ENCODE assay signal across 16 cellular contexts in the genomic region with DNA sequence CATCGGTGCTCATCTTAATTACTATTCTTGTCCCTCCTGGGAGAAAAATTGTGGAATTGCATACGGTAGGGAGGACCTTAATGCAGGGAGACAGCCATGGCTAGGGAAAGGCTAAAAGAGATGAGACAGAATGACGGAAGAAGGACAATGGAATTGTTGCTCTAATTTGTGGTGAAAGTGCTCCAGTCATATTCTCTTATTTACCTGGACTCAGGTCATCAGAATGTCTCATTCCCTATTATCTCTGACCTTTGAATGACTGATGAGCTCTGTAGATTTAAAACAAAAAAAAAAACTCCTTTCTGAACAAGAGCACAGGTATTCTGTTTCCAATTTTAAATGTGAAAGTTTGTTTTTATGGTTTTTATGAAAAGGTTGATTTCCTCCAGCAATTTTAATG. TPM values are rescaled to one million over a fixed set of nuclear protein-coding genes. Genes with fewer than 3 reads are reported as not detected.
DNase-seq lines count a peak whose midpoint lies in the region; ATAC-seq, FAIRE-seq and TF ChIP-seq lines count a peak whose summit lies in the region.
"Had no signal": no experiment of that assay in that cellular context is flagged by ENCODE, and none has a peak within 500 bp of the region (broad histone marks: within the 10 kb centered on the region; RNA-seq: fewer than 3 reads in every experiment).

No MANE protein-coding gene starts in this region.

- H3K36me3 ChIP-seq in HCT116 (ENCODE audit: control insufficient read depth in 1 of 2, insufficient read depth in 2 of 2, low read length in 2 of 2) (no peaks in the 10 kb centered on the region), PC-9 (ENCODE audit: low read depth) (no peaks in the 10 kb centered on the region)

- H4K20me1 ChIP-seq in HCT116 (ENCODE audit: insufficient read depth) (no peaks in the 10 kb centered on the region), PC-9 (ENCODE audit: insufficient read depth) (no peaks in the 10 kb centered on the region)

- H3K4me2 ChIP-seq in A549 (peak overlapping the region; percentile 52), HCT116 (ENCODE audit: low read length) (peak overlapping the region; percentile 47), PC-9 (peak overlapping the region; percentile 26)

- H2AFZ ChIP-seq in HCT116 (ENCODE audit: low read depth, low read length, poor library complexity, severe bottlenecking): peak overlapping the region; percentile 63
- no peak overlapping the region for H2AFZ ChIP-seq in PC-9

- no peaks in the 10 kb centered on the region for H3K9me2 ChIP-seq in HCT116 (ENCODE audit: insufficient read depth)
- H3K9me2 ChIP-seq in PC-9 (ENCODE audit: insufficient read depth): no peaks in the 10 kb centered on the region

- peak; percentile 49 for FAIRE-seq in A549 (lab: Jason Lieb, UNC)
- FAIRE-seq: D721Med had no signal

- TF ChIP-seq POLR2A in A549 (IDR thresholded peaks at IDR 0.05; ENCODE audit: low read length): no peak
- no peak for TF ChIP-seq POLR2A in HCT116 (IDR thresholded peaks at IDR 0.05; ENCODE audit: borderline replicate concordance, extremely low read depth, insufficient read depth, insufficient read length)

- RAD21 ChIA-PET in HCT116 (lab: Charles Lee; ENCODE audit: low non-redundant PET in 1 of 2, low total read pairs in 2 of 2, uncharacterized antibody in 2 of 2, unreplicated experiment in 2 of 2): interaction anchor here in 1 of 2 experiments (0.6 kb wide), 1 partner anchor 116 kb away, joined by 3 read pairs; no protein-coding TSS in a partner anchor

- TF ChIP-seq EP300 in A549 (IDR thresholded peaks at IDR 0.05): no peak

- peak overlapping the region; percentile 6 to 20; a peak in 2 of 6 replicates for H3K27ac ChIP-seq in A549
- H3K27ac ChIP-seq in HCT116 (ENCODE audit: low read depth, low read length): no peak overlapping the region
- H3K27ac ChIP-seq in PC-9: peak overlapping the region; percentile 49
- no peak overlapping the region for H3K27ac ChIP-seq in CD4-positive, alpha-beta T cell (ENCODE audit: low read depth, low read length)

- H3K27me3 ChIP-seq in HCT116 (ENCODE audit: insufficient read depth, low read length) (no peaks in the 10 kb centered on the region), PC-9 (ENCODE audit: insufficient read depth, low read depth) (no peaks in the 10 kb centered on the region)
- peaks cover 4% of the 10 kb centered on the region for H3K27me3 ChIP-seq in CD4-positive, alpha-beta T cell (ENCODE audit: control insufficient read depth, insufficient read depth, low read length)

- CTCF ChIA-PET in A549 (lab: Yijun Ruan, JAX): interaction anchor here (0.7 to 1.1 kb wide), 2 partner anchors 168 to 208 kb away, joined by 3 read pairs; no protein-coding TSS in a partner anchor
- CTCF ChIA-PET in HCT116 (lab: Charles Lee): no interaction called here
- CTCF ChIA-PET in PC-9 (lab: Charles Lee): interaction anchor here (0.9 kb wide), 1 partner anchor 58 kb away, joined by 4 read pairs; no protein-coding TSS in a partner anchor
- CTCF ChIA-PET in CD4-positive, alpha-beta T cell (lab: Charles Lee): no interaction called here

- TF ChIP-seq RAD21 in A549 (conservative IDR thresholded peaks at IDR 0.05 in 1 of 2, IDR thresholded peaks at IDR 0.05 in 1 of 2) (no peak), HCT116 (IDR thresholded peaks at IDR 0.05; ENCODE audit: low read depth) (no peak)

- no peak overlapping the region for H3K9ac ChIP-seq in HCT116 (ENCODE audit: low read length)

- H3K27me3 Mint-ChIP-seq in CD4-positive, alpha-beta T cell: peaks cover 34% of the 10 kb centered on the region

- DNase-seq in A549 (ENCODE audit: low read depth in 1 of 2, low spot score in 1 of 2) (no peak), HCT116 (ENCODE audit: low read depth, low spot score) (no peak), PC-9 (peak in 1 of 2 experiments; percentile 52), left lobe of liver (ENCODE audit: low spot score) (no peak)
- no peak for DNase-seq in activated CD4-positive, CD25-positive, alpha-beta regulatory T cell treated with anti-CD3 and anti-CD28 coated beads, Interleukin-2, amount 50 U/mL, for 72 hours
- no peak for DNase-seq in stimulated activated effector memory CD8-positive, alpha-beta T cell treated with anti-CD3 and anti-CD28 coated beads, Interleukin-12 subunit alpha, Interleukin-12 subunit beta, amount 100 ng/mL, for 72 hours (ENCODE audit: low spot score in 2 of 2)
- DNase-seq in activated CD8-positive, alpha-beta memory T cell treated with anti-CD3 and anti-CD28 coated beads, Interleukin-2, amount 50 U/mL, for 48 hours: no peak
- no peak for DNase-seq in CD4-positive, alpha-beta T cell
- DNase-seq: CD4-positive, alpha-beta memory T cell; NCI-H1092; NCI-H187; NCI-H2171; NCI-H510A; RPMI8226; T-cell had no signal

- H3K79me2 ChIP-seq in HCT116 (ENCODE audit: insufficient read depth, low read length): no peaks in the 10 kb centered on the region
- H3K79me2 ChIP-seq in PC-9 (ENCODE audit: low read depth): no peaks in the 10 kb centered on the region

- ATAC-seq in A549 (no peak; a peak in 1 of 6 replicates), HCT116 (no peak; the same call in 1 of the 2 replicates), left lobe of liver (peak; percentile 75)
- no peak for ATAC-seq in stimulated activated effector memory CD8-positive, alpha-beta T cell treated with anti-CD3 and anti-CD28 coated beads, Interleukin-12 subunit alpha, Interleukin-12 subunit beta, amount 100 ng/mL, for 72 hours
- no peak for ATAC-seq in CD4-positive, alpha-beta T cell (ENCODE audit: poor library complexity)
- ATAC-seq: T-cell had no signal

- intact Hi-C loops in HCT116 (cut with micrococcal nuclease): no loop called here
- intact Hi-C loops in PC-9 (cut with micrococcal nuclease; ENCODE audit: unreplicated experiment): no loop called here
- intact Hi-C loops in CD4-positive, alpha-beta T cell (cut with DNase I, micrococcal nuclease): no loop called here

- WGBS in A549 (ENCODE audit: missing lambda C conversion rate): 18% methylated on average over 3 of the region's 3 CpGs

- POLR2A ChIA-PET in A549 (lab: Yijun Ruan, JAX): interaction anchor here (1.6 kb wide), 1 partner anchor 9 kb away, joined by 7 read pairs; a partner anchor contains a TSS
- POLR2A ChIA-PET in HCT116 (lab: Charles Lee): interaction anchor here (2.0 kb wide), 1 partner anchor 9 kb away, joined by 8 read pairs; a partner anchor contains a TSS
- POLR2A ChIA-PET in PC-9 (lab: Charles Lee; ENCODE audit: unreplicated experiment): interaction anchor here (0.6 to 1.1 kb wide), 5 partner anchors 17 to 72 kb away, joined by 3 to 29 read pairs (median 3); no protein-coding TSS in a partner anchor
- POLR2A ChIA-PET in CD4-positive, alpha-beta T cell (lab: Charles Lee): interaction anchor here (2.8 kb wide), 1 partner anchor 9 kb away, joined by 13 read pairs; a partner anchor contains a TSS

- H3K4me3 ChIP-seq in A549 (no peak overlapping the region), HCT116 (replicated peaks in 1 of 2; ENCODE audit: low read depth in 1 of 2, low read length in 2 of 2) (no peak overlapping the region), PC-9 (no peak overlapping the region)

- no peak overlapping the region for H3K4me3 Mint-ChIP-seq in stimulated activated effector memory CD8-positive, alpha-beta T cell treated with anti-CD3 and anti-CD28 coated beads, Interleukin-12 subunit alpha, Interleukin-12 subunit beta, amount 100 ng/mL, for 72 hours
- H3K4me3 Mint-ChIP-seq in CD4-positive, alpha-beta T cell: no peak overlapping the region
- H3K4me3 Mint-ChIP-seq: CD4-positive, alpha-beta memory T cell; T-cell had no signal

- H3K4me1 ChIP-seq in A549: peaks cover 57% of the 10 kb centered on the region
- peaks cover 31 to 51% of the 10 kb centered on the region in 2 experiments for H3K4me1 ChIP-seq in HCT116 (ENCODE audit: control insufficient read depth in 1 of 2, insufficient read depth in 2 of 2, low read length in 2 of 2)
- H3K4me1 ChIP-seq in PC-9 (replicated peaks; ENCODE audit: insufficient read depth): peaks cover 72% of the 10 kb centered on the region

- no peak for TF ChIP-seq CTCF in A549 (IDR thresholded peaks at IDR 0.05)
- no peak for TF ChIP-seq CTCF in HCT116 (IDR thresholded peaks at IDR 0.05 in 2 of 3, conservative IDR thresholded peaks at IDR 0.05 in 1 of 3; ENCODE audit: borderline replicate concordance in 1 of 3, insufficient read depth in 1 of 3, low read depth in 2 of 3, low read length in 2 of 3)
- TF ChIP-seq CTCF in PC-9 (conservative IDR thresholded peaks at IDR 0.05): no peak
- TF ChIP-seq CTCF in CD4-positive, alpha-beta T cell (IDR thresholded peaks at IDR 0.05): no peak

- no peak overlapping the region for H3K27ac Mint-ChIP-seq in stimulated activated effector memory CD8-positive, alpha-beta T cell treated with anti-CD3 and anti-CD28 coated beads, Interleukin-12 subunit alpha, Interleukin-12 subunit beta, amount 100 ng/mL, for 72 hours
- H3K27ac Mint-ChIP-seq in CD4-positive, alpha-beta T cell: no peak overlapping the region
- H3K27ac Mint-ChIP-seq: CD4-positive, alpha-beta memory T cell; T-cell had no signal

- no peaks in the 10 kb centered on the region for H3K9me3 ChIP-seq in A549
- H3K9me3 ChIP-seq in HCT116 (ENCODE audit: control insufficient read depth in 1 of 2, insufficient read depth in 1 of 2, low read depth in 1 of 2, low read length in 2 of 2): no peaks in the 10 kb centered on the region
- peaks cover 7% of the 10 kb centered on the region; the same call in 1 of the 2 replicates for H3K9me3 ChIP-seq in PC-9 (ENCODE audit: insufficient read depth, low read depth)
- no peaks in the 10 kb centered on the region for H3K9me3 ChIP-seq in CD4-positive, alpha-beta T cell (ENCODE audit: control insufficient read depth, low read length)

- no peaks in the 10 kb centered on the region for H3K9me3 Mint-ChIP-seq in stimulated activated effector memory CD8-positive, alpha-beta T cell treated with anti-CD3 and anti-CD28 coated beads, Interleukin-12 subunit alpha, Interleukin-12 subunit beta, amount 100 ng/mL, for 72 hours
- no peaks in the 10 kb centered on the region for H3K9me3 Mint-ChIP-seq in CD4-positive, alpha-beta T cell
- H3K9me3 Mint-ChIP-seq: T-cell had no signal

- no peaks in the 10 kb centered on the region for H3K36me3 Mint-ChIP-seq in stimulated activated effector memory CD8-positive, alpha-beta T cell treated with anti-CD3 and anti-CD28 coated beads, Interleukin-12 subunit alpha, Interleukin-12 subunit beta, amount 100 ng/mL, for 72 hours
- no peaks in the 10 kb centered on the region for H3K36me3 Mint-ChIP-seq in CD4-positive, alpha-beta T cell (ENCODE audit: low read depth)
- H3K36me3 Mint-ChIP-seq: CD4-positive, alpha-beta memory T cell; T-cell had no signal

- H3K4me1 Mint-ChIP-seq in stimulated activated effector memory CD8-positive, alpha-beta T cell treated with anti-CD3 and anti-CD28 coated beads, Interleukin-12 subunit alpha, Interleukin-12 subunit beta, amount 100 ng/mL, for 72 hours: no peaks in the 10 kb centered on the region
- no peaks in the 10 kb centered on the region for H3K4me1 Mint-ChIP-seq in CD4-positive, alpha-beta T cell (ENCODE audit: low read depth)
- H3K4me1 Mint-ChIP-seq: CD4-positive, alpha-beta memory T cell; T-cell had no signal

- H3F3A ChIP-seq in PC-9 (ENCODE audit: insufficient read depth, low read depth): peaks cover 39% of the 10 kb centered on the region

- no TSS peak for BruUV-seq in HCT116 (replicated peaks; lab: Mats Ljungman, UMichigan)
- BruUV-seq in PC-9 (replicated peaks; lab: Mats Ljungman, UMichigan): no TSS peak

RNA-seq across cellular contexts. Expression of a gene that starts 8.6 kb away (rescaled TPM):
- polyA plus RNA-seq in A549 (2011; rRNA removed) (101 and 106 TPM in 2 replicates), A549 (2017; fragmentation: RNase III; extraction: RNeasy Plus Mini Kit Qiagen cat#74134 plus additional on column Dnase treatment) (20.1 to 28.2 TPM (median 25.1 TPM) in 3 replicates)
- 22.4 and 22.5 TPM in 2 replicates for polyA plus RNA-seq in A549 (2012; cell fraction: cytosol; rRNA removed)
- polyA plus RNA-seq in A549 (2012; cell fraction: nucleus; rRNA removed): 16.5 and 19.5 TPM in 2 replicates
- polyA minus RNA-seq in A549 (2011; rRNA and poly(A)+ RNA removed): 85.5 and 132 TPM in 2 replicates
- total RNA-seq in HCT116 (2021; ENCODE audit: unreplicated experiment) (49.9 TPM), PC-9 (2021) (224 and 232 TPM in 2 replicates), left lobe of liver (27.0 TPM)
- 49.7 and 61.6 TPM in 2 replicates for polyA plus RNA-seq in HCT116 (2012)
- total RNA-seq in CD4-positive, alpha-beta T cell: 1 to 10 TPM in 1 of 2 experiments, under 1 TPM in 1; 0.80 to 1.1 TPM

Comparison
In these comparisons a context has a peak if more than half of its experiments do, and no peak if none do; other contexts are left out.
1. H3K27ac ChIP-seq: peak in A549 (2 of 2) and PC-9 (single experiment); none in HCT116 (single experiment) and CD4-positive, alpha-beta T cell (single experiment).
2. RNA of a gene that starts 8.6 kb away (total RNA-seq): 224 to 232 TPM in PC-9, 49.9 TPM in HCT116 (single experiment) and 27.0 TPM in left lobe of liver (single experiment); 0.80 to 1.1 TPM in CD4-positive, alpha-beta T cell; every median in the first group is over 10 times any median in the second.
3. CTCF ChIA-PET loops: an anchor here in A549 (0.7 to 1.1 kb wide) and PC-9 (0.9 kb wide); none called in HCT116 and CD4-positive, alpha-beta T cell.
4. Peak in every context shown above with its lines, with median percentiles within 50 percentile points of each other: H3K4me2 ChIP-seq.